21 cellular contexts compared by ENCODE assay signal in genomic region chr18:50060822-50061221, GRCh38.
DNase-seq lines count a peak whose midpoint lies in the region; ATAC-seq and TF ChIP-seq lines count a peak whose summit lies in the region.
"Had no signal": no experiment of that assay in that cellular context is flagged by ENCODE, and none has a peak within 500 bp of the region (broad histone marks: within the 10 kb centered on the region; RNA-seq: fewer than 3 reads in every experiment).

No MANE protein-coding gene starts in this region.

- H3K27me3 ChIP-seq in mammary epithelial cell (ENCODE audit: insufficient read depth, low read length) (no peaks in the 10 kb centered on the region), HCT116 (ENCODE audit: insufficient read depth, low read length) (no peaks in the 10 kb centered on the region)
- H3K27me3 ChIP-seq: BE2C; BLaER1 treated with 17β-estradiol and CSF1 and Interleukin-3, amounts not matched to agents 10 nM and 100 nM had no signal

- H3K27me3 Mint-ChIP-seq in MCF 10A (ENCODE audit: insufficient read depth, unreplicated experiment): no peaks in the 10 kb centered on the region

- BruUV-seq in mammary epithelial cell (replicated peaks; lab: Mats Ljungman, UMichigan) (no TSS peak), MCF 10A (replicated peaks; lab: Mats Ljungman, UMichigan) (no TSS peak), HCT116 (replicated peaks; lab: Mats Ljungman, UMichigan) (no TSS peak)

- dilution Hi-C loops in mammary epithelial cell (cut with HindIII; ENCODE audit: low sequenced_read_pairs): no loop called here

- no peaks in the 10 kb centered on the region for H3K4me1 ChIP-seq in mammary epithelial cell (ENCODE audit: insufficient read depth, low read length)
- no peaks in the 10 kb centered on the region for H3K4me1 ChIP-seq in HCT116 (ENCODE audit: control insufficient read depth in 1 of 2, insufficient read depth in 2 of 2, low read length in 2 of 2)
- H3K4me1 ChIP-seq: A549; BE2C; BLaER1 treated with 17β-estradiol and CSF1 and Interleukin-3, amounts not matched to agents 10 nM and 100 nM; HAP-1 had no signal

- no peaks in the 10 kb centered on the region for H3K9me3 ChIP-seq in mammary epithelial cell (replicated peaks; ENCODE audit: insufficient read depth, low read length)
- no peaks in the 10 kb centered on the region for H3K9me3 ChIP-seq in HCT116 (ENCODE audit: control insufficient read depth in 1 of 2, insufficient read depth in 1 of 2, low read depth in 1 of 2, low read length in 2 of 2)
- H3K9me3 ChIP-seq: A549; BE2C; BLaER1 treated with 17β-estradiol and CSF1 and Interleukin-3, amounts not matched to agents 10 nM and 100 nM; HAP-1 had no signal

- H3K9ac ChIP-seq in mammary epithelial cell (ENCODE audit: insufficient read depth, low read length) (no peak overlapping the region), HCT116 (ENCODE audit: low read length) (no peak overlapping the region)
- H3K9ac ChIP-seq: BLaER1 treated with 17β-estradiol and CSF1 and Interleukin-3, amounts not matched to agents 10 nM and 100 nM had no signal

- H3K27ac ChIP-seq in mammary epithelial cell (ENCODE audit: insufficient read depth, low read depth, low read length): no peak overlapping the region
- H3K27ac ChIP-seq in HCT116 (ENCODE audit: low read depth, low read length): no peak overlapping the region
- H3K27ac ChIP-seq: A549; BLaER1 treated with 17β-estradiol and CSF1 and Interleukin-3, amounts not matched to agents 10 nM and 100 nM had no signal

- TF ChIP-seq POLR2A in HCT116 (IDR thresholded peaks at IDR 0.05; ENCODE audit: borderline replicate concordance, extremely low read depth, insufficient read depth, insufficient read length): no peak

- CTCF ChIA-PET in mammary epithelial cell (lab: Charles Lee; ENCODE audit: low non-redundant PET): no interaction called here
- CTCF ChIA-PET in MCF 10A (lab: Yijun Ruan, JAX): interaction anchor here (0.5 to 1.8 kb wide), 5 partner anchors 17 to 143 kb away, joined by 3 to 6 read pairs (median 3); no protein-coding TSS in a partner anchor
- CTCF ChIA-PET in HCT116 (lab: Charles Lee): no interaction called here

- H2AFZ ChIP-seq in mammary epithelial cell (ENCODE audit: low read depth, low read length): no peak overlapping the region
- H2AFZ ChIP-seq in HCT116 (ENCODE audit: low read depth, low read length, poor library complexity, severe bottlenecking): no peak overlapping the region

- no peaks in the 10 kb centered on the region for H3K4me1 Mint-ChIP-seq in MCF 10A (ENCODE audit: insufficient read depth, unreplicated experiment)
- H3K4me1 Mint-ChIP-seq: CD14-positive monocyte had no signal

- no peaks in the 10 kb centered on the region; the same call in 1 of the 2 replicates for H3K9me2 ChIP-seq in HCT116 (ENCODE audit: insufficient read depth)

- H3K4me3 ChIP-seq in mammary epithelial cell (replicated peaks in 1 of 3; ENCODE audit: insufficient read depth in 1 of 3, low read depth in 2 of 3, low read length in 3 of 3) (no peak overlapping the region), HCT116 (replicated peaks in 1 of 2; ENCODE audit: low read depth in 1 of 2, low read length in 2 of 2) (no peak overlapping the region)
- H3K4me3 ChIP-seq: A549; BLaER1 treated with 17β-estradiol and CSF1 and Interleukin-3, amounts not matched to agents 10 nM and 100 nM; HAP-1 had no signal

- POLR2A ChIA-PET in MCF 10A (lab: Yijun Ruan, JAX): no interaction called here
- POLR2A ChIA-PET in HCT116 (lab: Charles Lee): no interaction called here

- H3K36me3 ChIP-seq in mammary epithelial cell (ENCODE audit: insufficient read depth, low read length) (no peaks in the 10 kb centered on the region), HCT116 (ENCODE audit: control insufficient read depth in 1 of 2, insufficient read depth in 2 of 2, low read length in 2 of 2) (no peaks in the 10 kb centered on the region)
- H3K36me3 ChIP-seq: BE2C; BLaER1 treated with 17β-estradiol and CSF1 and Interleukin-3, amounts not matched to agents 10 nM and 100 nM; HAP-1 had no signal

- H3K9me3 Mint-ChIP-seq in MCF 10A (ENCODE audit: unreplicated experiment): no peaks in the 10 kb centered on the region
- H3K9me3 Mint-ChIP-seq: CD4-positive, alpha-beta T cell had no signal

- DNase-seq in mammary epithelial cell (no peak), MCF 10A (ENCODE audit: unreplicated experiment) (no peak), HCT116 (ENCODE audit: low read depth, low spot score) (no peak), left lobe of liver (ENCODE audit: low spot score) (no peak), hippocampal formation (lab: John Stamatoyannopoulos, UW) (no peak), SW 1271 (lab: John Stamatoyannopoulos, UW) (no peak)
- DNase-seq: 8988T; ACHN; AML-193; BE2C; Calu3; CD4-positive, alpha-beta T cell; COR-L47; DMS79 treated with DMSO at 0.1 percent for 48 hours; GF-D8; GOT3 had no signal

- RAD21 ChIA-PET in HCT116 (lab: Charles Lee; ENCODE audit: low non-redundant PET in 1 of 2, low total read pairs in 2 of 2, uncharacterized antibody in 2 of 2, unreplicated experiment in 2 of 2): no interaction called here

- H4K20me1 ChIP-seq in mammary epithelial cell (ENCODE audit: insufficient read depth, low read length) (no peaks in the 10 kb centered on the region), HCT116 (ENCODE audit: insufficient read depth) (no peaks in the 10 kb centered on the region)
- H4K20me1 ChIP-seq: BLaER1 treated with 17β-estradiol and CSF1 and Interleukin-3, amounts not matched to agents 10 nM and 100 nM had no signal

- H3K4me3 Mint-ChIP-seq in MCF 10A (ENCODE audit: unreplicated experiment): no peak overlapping the region
- H3K4me3 Mint-ChIP-seq: CD14-positive monocyte; CD4-positive, alpha-beta T cell had no signal

- no peak overlapping the region for H3K27ac Mint-ChIP-seq in MCF 10A (ENCODE audit: low read depth, unreplicated experiment)
- H3K27ac Mint-ChIP-seq: CD14-positive monocyte; CD4-positive, alpha-beta T cell had no signal

- intact Hi-C loops in mammary epithelial cell (cut with micrococcal nuclease) (no loop called here), MCF 10A (cut with micrococcal nuclease) (no loop called here), HCT116 (cut with micrococcal nuclease) (no loop called here)

- ATAC-seq in HCT116 (peak; percentile 20; the same call in 1 of the 2 replicates), left lobe of liver (peak; percentile 46), HG03460 (IDR thresholded peaks at IDR 0.05; ENCODE audit: unreplicated experiment) (no peak)
- ATAC-seq: A549 had no signal

- no peak for TF ChIP-seq RAD21 in HCT116 (IDR thresholded peaks at IDR 0.05; ENCODE audit: low read depth)

- in situ Hi-C loops in mammary epithelial cell (cut with MboI; ENCODE audit: low sequenced_read_pairs in 2 of 2): no loop called here

- H3K4me2 ChIP-seq in mammary epithelial cell (ENCODE audit: insufficient read depth, low read depth, low read length): no peak overlapping the region
- no peak overlapping the region for H3K4me2 ChIP-seq in HCT116 (ENCODE audit: low read length)
- H3K4me2 ChIP-seq: A549; BLaER1 treated with 17β-estradiol and CSF1 and Interleukin-3, amounts not matched to agents 10 nM and 100 nM had no signal

- TF ChIP-seq CTCF in mammary epithelial cell (conservative IDR thresholded peaks at IDR 0.05 in 1 of 2, IDR thresholded peaks at IDR 0.05 in 1 of 2; ENCODE audit: extremely low read depth in 1 of 2, insufficient read depth in 1 of 2, low read depth in 1 of 2, low read length in 2 of 2): peak; percentile 1 to 2
- TF ChIP-seq CTCF in MCF 10A (IDR thresholded peaks at IDR 0.05; ENCODE audit: unreplicated experiment): no peak
- TF ChIP-seq CTCF in HCT116 (IDR thresholded peaks at IDR 0.05 in 2 of 3, conservative IDR thresholded peaks at IDR 0.05 in 1 of 3; ENCODE audit: borderline replicate concordance in 1 of 3, insufficient read depth in 1 of 3, low read depth in 2 of 3, low read length in 2 of 3): no peak

- H3K79me2 ChIP-seq in mammary epithelial cell (ENCODE audit: insufficient read depth, low read length) (no peaks in the 10 kb centered on the region), HCT116 (ENCODE audit: insufficient read depth, low read length) (no peaks in the 10 kb centered on the region)

- H3K36me3 Mint-ChIP-seq in MCF 10A (ENCODE audit: insufficient read depth, unreplicated experiment): no peaks in the 10 kb centered on the region
- H3K36me3 Mint-ChIP-seq: CD14-positive monocyte had no signal

- 96% methylated on average over 2 of the region's 2 CpGs for WGBS in mammary epithelial cell (ENCODE audit: low coverage, missing lambda C conversion rate)

TF ChIP-seq in HCT116, 20 proteins besides CTCF, POLR2A, EP300 and RAD21:
- TF ChIP-seq JUND (IDR thresholded peaks at IDR 0.05) (no peak), CBX3 (IDR thresholded peaks at IDR 0.05; ENCODE audit: low read depth) (no peak), YY1 (IDR thresholded peaks at IDR 0.05; ENCODE audit: extremely low read depth, insufficient replicate concordance, low read depth, low read length) (no peak), ZNF274 (IDR thresholded peaks at IDR 0.05; ENCODE audit: low read depth, low read length) (no peak), EZH2phosphoT487 (IDR thresholded peaks at IDR 0.05; ENCODE audit: borderline replicate concordance) (no peak)

Comparison
In these comparisons a context has a peak if more than half of its experiments do, and no peak if none do; other contexts are left out.
1. CTCF ChIP-seq: peak in mammary epithelial cell (2 of 2); none in MCF 10A (single experiment) and HCT116 (0 of 3).